26 cellular contexts compared by ENCODE assay signal in genomic region chr6:119630561-119631192, GRCh38.
"Had no signal": no experiment of that assay in that cellular context is flagged by ENCODE, and none has a peak within 500 bp of the region (broad histone marks: within the 10 kb centered on the region; RNA-seq: fewer than 3 reads in every experiment).

No MANE protein-coding gene starts in this region.

- H3K79me2 ChIP-seq: parathyroid adenoma had no signal

- H3K4me2 ChIP-seq: neural progenitor cell had no signal

- H3K9me3 ChIP-seq: neutrophil, stomach, testis, thyroid gland, transverse colon, upper lobe of left lung, vagina had no signal

- H3K4me3 ChIP-seq: left ventricle myocardium inferior, lung, neural progenitor cell, psoas muscle, skin epidermis, stomach, testis, thyroid gland, transverse colon, upper lobe of left lung, vagina had no signal

- H2AFZ ChIP-seq: neural progenitor cell, parathyroid adenoma had no signal

- H3K27ac ChIP-seq: left ventricle myocardium inferior, neural progenitor cell, neutrophil, parathyroid adenoma, psoas muscle, skin epidermis, stomach, testis, thyroid gland, transverse colon, upper lobe of left lung, vagina had no signal

- H3K4me1 ChIP-seq: left ventricle myocardium inferior, parathyroid adenoma, psoas muscle, testis, thyroid gland, upper lobe of left lung, vagina had no signal

- H3K36me3 ChIP-seq: left ventricle myocardium inferior, neural progenitor cell, neutrophil, stomach, thyroid gland, transverse colon, upper lobe of left lung, vagina had no signal

- DNase-seq: islet precursor cell; left ventricle myocardium inferior; mesendoderm; naive B cell; natural killer cell; nephron progenitor cell; occipital lobe; psoas muscle; stimulated activated CD4-positive, alpha-beta T cell treated with anti-CD3 and anti-CD28 coated beads, Interleukin-12 subunit alpha, Interleukin-12 subunit beta, amount 100 ng/mL, for 4 hours; stimulated activated CD4-positive, alpha-beta T cell treated with anti-CD3 and anti-CD28 coated beads, Interleukin-15, amount 100 ng/mL, for 24 hours; stimulated activated CD4-positive, alpha-beta T cell treated with anti-CD3 and anti-CD28 coated beads, Interleukin-2, amount 100 ng/mL, for 24 hours; stimulated activated CD4-positive, alpha-beta T cell treated with anti-CD3 and anti-CD28 coated beads, Interleukin-4, amount 100 ng/mL, for 1 hour; stimulated activated naive B cell treated with anti-CD40 and anti-IgM and Interleukin-4, amounts not matched to agents 10 μg/mL and 1 μg/mL and 100 μg/mL, for 72 hours; stimulated activated naive CD8-positive, alpha-beta T cell treated with anti-CD3 and anti-CD28 coated beads, Interleukin-15, Interleukin-2, amounts not matched to agents 100 U/mL and 50 U/mL, for 24 hours; stomach; testis; thyroid gland; transverse colon; upper lobe of left lung had no signal

- H3K27me3 ChIP-seq: neural progenitor cell, neutrophil, stomach, testis, thyroid gland, transverse colon, upper lobe of left lung, vagina had no signal

- H3K9ac ChIP-seq: neural progenitor cell, parathyroid adenoma had no signal

- ATAC-seq: natural killer cell; psoas muscle; sciatic nerve; stimulated activated naive B cell treated with anti-CD40 and anti-IgM and Interleukin-4, amounts not matched to agents 10 μg/mL and 1 μg/mL and 100 μg/mL, for 72 hours; stimulated activated naive CD8-positive, alpha-beta T cell treated with anti-CD3 and anti-CD28 coated beads, Interleukin-15, Interleukin-2, amounts not matched to agents 100 U/mL and 50 U/mL, for 24 hours had no signal
